ENCODE assay signal across 2 cellular contexts in genomic region chr20:3473324-3473723, GRCh38.
TF ChIP-seq lines count a peak whose summit lies in the region.

No MANE protein-coding gene starts in this region.

TF ChIP-seq in A549, 52 proteins besides CTCF, POLR2A, EP300 and RAD21 (continued from another document):
- no peak for TF ChIP-seq HMGXB4 (CRISPR knock-in tag; IDR thresholded peaks at IDR 0.05; ENCODE audit: borderline replicate concordance)
- no peak for TF ChIP-seq RNF2 (IDR thresholded peaks at IDR 0.05; ENCODE audit: borderline replicate concordance, low read depth)
- no peak for TF ChIP-seq MAX (IDR thresholded peaks at IDR 0.05)
- no peak for TF ChIP-seq ZSCAN20 (CRISPR knock-in tag; IDR thresholded peaks at IDR 0.05)
- no peak for TF ChIP-seq ELK1 (IDR thresholded peaks at IDR 0.05; ENCODE audit: low read depth, low read length)
- TF ChIP-seq KDM1A (IDR thresholded peaks at IDR 0.05; ENCODE audit: low read depth): no peak
- no peak for TF ChIP-seq ZFP36 (IDR thresholded peaks at IDR 0.05; ENCODE audit: borderline replicate concordance, partially characterized antibody)
- no peak for TF ChIP-seq HOXA7 (CRISPR knock-in tag; IDR thresholded peaks at IDR 0.05)
- no peak for TF ChIP-seq NFE2L2 (conservative IDR thresholded peaks at IDR 0.05; ENCODE audit: low read length)
- no peak for TF ChIP-seq SMC3 (IDR thresholded peaks at IDR 0.05)

TF ChIP-seq in HCT116, 20 proteins besides CTCF, POLR2A, EP300 and RAD21 (continued from another document):
- TF ChIP-seq REST (IDR thresholded peaks at IDR 0.05; ENCODE audit: low read depth) (no peak), ATF3 (IDR thresholded peaks at IDR 0.05) (no peak), EGR1 (IDR thresholded peaks at IDR 0.05; ENCODE audit: low read depth) (no peak), CEBPB (IDR thresholded peaks at IDR 0.05; ENCODE audit: low read depth) (no peak), JUND (IDR thresholded peaks at IDR 0.05) (no peak), POLR2AphosphoS5 (IDR thresholded peaks at IDR 0.05; ENCODE audit: low read depth, low read length) (no peak), MAX (IDR thresholded peaks at IDR 0.05) (no peak), ZNF274 (IDR thresholded peaks at IDR 0.05; ENCODE audit: low read depth, low read length) (no peak), TCF7L2 (IDR thresholded peaks at IDR 0.05; ENCODE audit: borderline replicate concordance, extremely low read depth, insufficient read depth, insufficient read length) (no peak), SP1 (IDR thresholded peaks at IDR 0.05; ENCODE audit: low read depth) (no peak), SIN3A (IDR thresholded peaks at IDR 0.05; ENCODE audit: low read depth) (no peak), ELF1 (IDR thresholded peaks at IDR 0.05; ENCODE audit: borderline replicate concordance, low read depth) (no peak), FOSL1 (IDR thresholded peaks at IDR 0.05; ENCODE audit: low read depth) (no peak), EZH2 (IDR thresholded peaks at IDR 0.05) (no peak), SRF (IDR thresholded peaks at IDR 0.05; ENCODE audit: low read depth) (no peak)
TF ChIP-seq in HCT116: peak in this region for 0.
